11 cellular contexts compared by ENCODE assay signal in genomic region chr12:508795-509194, GRCh38. TPM values are rescaled to one million over a fixed set of nuclear protein-coding genes. Genes with fewer than 3 reads are reported as not detected.
A peak's percentile ranks its signal among the peaks of the same experiment; 100 is the strongest.
DNase-seq lines count a peak whose midpoint lies in the region; ATAC-seq and TF ChIP-seq lines count a peak whose summit lies in the region.
"Had no signal": no experiment of that assay in that cellular context is flagged by ENCODE, and none has a peak within 500 bp of the region (broad histone marks: within the 10 kb centered on the region; RNA-seq: fewer than 3 reads in every experiment).

No MANE protein-coding gene starts in this region.

- H3K27ac ChIP-seq in OCI-LY7 (ENCODE audit: low read depth, low read length, poor library complexity, severe bottlenecking), result peak overlapping the region; percentile 68
- H3K27ac ChIP-seq in thyroid gland, result no peak overlapping the region

- CTCF ChIA-PET in OCI-LY7 (lab: Charles Lee; ENCODE audit: unreplicated experiment), result interaction anchor here (0.6 kb wide), 1 partner anchor 19 kb away, joined by 3 read pairs; no protein-coding TSS in a partner anchor

- H3K4me1 ChIP-seq in OCI-LY7 (ENCODE audit: insufficient read depth, low read length, poor library complexity, severe bottlenecking) (peaks cover 47% of the 10 kb centered on the region), thyroid gland (peaks cover 8 to 26% of the 10 kb centered on the region in 2 donors)

- no peak for TF ChIP-seq POLR2A in thyroid gland (IDR thresholded peaks at IDR 0.05)

- POLR2A ChIA-PET in OCI-LY7 (lab: Charles Lee), result interaction anchor here (1.3 kb wide), 2 partner anchors 13 to 27 kb away, joined by 3 read pairs; no protein-coding TSS in a partner anchor

- no peaks in the 10 kb centered on the region for H3K79me2 ChIP-seq in OCI-LY7 (ENCODE audit: insufficient read depth, low read depth, low read length)

- no peak for TF ChIP-seq CTCF in OCI-LY7 (conservative IDR thresholded peaks at IDR 0.05; ENCODE audit: low read length)
- no peak for TF ChIP-seq CTCF in thyroid gland (IDR thresholded peaks at IDR 0.05)

- intact Hi-C loops in OCI-LY7 (cut with micrococcal nuclease; ENCODE audit: unreplicated experiment) (loop anchor here (2.0 kb wide), 1 partner anchor 38 kb away; no protein-coding TSS in a partner anchor), thyroid gland (cut with DNase I) (no loop called here)

- H3K9me3 ChIP-seq in OCI-LY7 (ENCODE audit: low read length) (no peaks in the 10 kb centered on the region), thyroid gland (no peaks in the 10 kb centered on the region)

- no TSS peak for BruUV-seq in OCI-LY7 (replicated peaks; lab: Mats Ljungman, UMichigan)

- no peaks in the 10 kb centered on the region for H4K20me1 ChIP-seq in OCI-LY7 (ENCODE audit: insufficient read depth, low read length)

- 52 to 68% methylated on average over 5 of the region's 5 CpGs for WGBS in thyroid gland, 2 donors

- no peaks in the 10 kb centered on the region for H3K9me2 ChIP-seq in OCI-LY7 (ENCODE audit: insufficient read depth, low read length)

- peak overlapping the region; percentile 33; the same call in 1 of the 2 replicates for H2AFZ ChIP-seq in OCI-LY7 (ENCODE audit: low read length)

- H3K4me2 ChIP-seq in OCI-LY7 (ENCODE audit: low read length), result peak overlapping the region; percentile 69

- no peaks in the 10 kb centered on the region for H3K27me3 ChIP-seq in thyroid gland

- ATAC-seq in GM19395 (IDR thresholded peaks at IDR 0.05; ENCODE audit: unreplicated experiment), result no peak

- no peaks in the 10 kb centered on the region for H3K36me3 ChIP-seq in OCI-LY7 (ENCODE audit: insufficient read depth, low read length)
- no peaks in the 10 kb centered on the region for H3K36me3 ChIP-seq in thyroid gland

- DNase-seq in NCI-H1417 (lab: John Stamatoyannopoulos, UW) (peak; percentile 79 to 98 (median 88)), NCI-H1417 treated with DMSO at 0.1 percent for 48 hours (lab: John Stamatoyannopoulos, UW) (no peak), OCI-LY7 (ENCODE audit: low spot score) (peak; percentile 91), kidney glomerular epithelial cell (lab: John Stamatoyannopoulos, UW) (peak; percentile 26), thyroid gland (peak; percentile 58 to 61)
- DNase-seq in effector CD4-positive, alpha-beta T cell, result no peak
- no peak for DNase-seq in activated T-cell treated with anti-CD3 and anti-CD28 coated beads, Interleukin-2, amount 50 U/mL, for 48 hours
- DNase-seq: activated CD4-positive, alpha-beta T cell treated with anti-CD3 and anti-CD28 coated beads, Interleukin-2, amount 10 ng/mL, durations not matched to agents 24 days and 14 days; activated effector memory CD4-positive, alpha-beta T cell treated with Interleukin-2 at 50 U/mL for 16 hours; NCI-H82 had no signal

- peak overlapping the region; percentile 11 for H3K4me3 ChIP-seq in OCI-LY7 (ENCODE audit: low read depth, low read length, poor library complexity, severe bottlenecking)
- H3K4me3 ChIP-seq in thyroid gland (replicated peaks in 1 of 3), result no peak overlapping the region

RNA-seq across cellular contexts. Expression of gene B4GALNT3, which starts 49.1 kb away (rescaled TPM):
- total RNA-seq in OCI-LY7 (2014; rRNA removed; shearing (Covaris generic)), result 3.2 and 3.4 TPM in 2 replicates
- total RNA-seq in OCI-LY7 (2022), result 5.0 and 5.4 TPM in 2 replicates
- total RNA-seq in thyroid gland, result 1 to 10 TPM; 3.9 to 6.6 (median 5.6) TPM

Comparison
In these comparisons a context has a peak if more than half of its experiments do, and no peak if none do; other contexts are left out.
1. DNase-seq: peak in NCI-H1417 (3 of 3), OCI-LY7 (single experiment), kidney glomerular epithelial cell (single experiment) and thyroid gland (2 of 2); none in NCI-H1417 treated with DMSO at 0.1 percent for 48 hours (single experiment), effector CD4-positive, alpha-beta T cell (single experiment) and activated T-cell treated with anti-CD3 and anti-CD28 coated beads, Interleukin-2, amount 50 U/mL, for 48 hours (0 of 2).